ENCODE assay signal across 8 cellular contexts in genomic region chr3:131526801-131527347, GRCh38. TPM values are rescaled to one million over a fixed set of nuclear protein-coding genes. Genes with fewer than 3 reads are reported as not detected.
DNase-seq lines count a peak whose midpoint lies in the region; ATAC-seq, FAIRE-seq and TF ChIP-seq lines count a peak whose summit lies in the region.

No MANE protein-coding gene starts in this region.

- peak overlapping the region; percentile 17; the same call in 1 of the 2 replicates for H3K4me2 ChIP-seq in GM12878 (ENCODE audit: control insufficient read depth, insufficient read depth)

- DNase-seq in breast epithelium (ENCODE audit: low spot score in 2 of 2) = no peak
- no peak for DNase-seq in MCF 10A (ENCODE audit: unreplicated experiment)
- no peak for DNase-seq in GM12878 (ENCODE audit: low read depth, low spot score)
- DNase-seq in islet precursor cell = peak; percentile 94
- DNase-seq in stromal cell of bone marrow (ENCODE audit: low read depth) = peak; percentile 22
- DNase-seq in stimulated activated CD4-positive, alpha-beta T cell treated with anti-CD3 and anti-CD28 coated beads, Interleukin-12 subunit alpha, Interleukin-12 subunit beta, amount 100 ng/mL, for 4 hours = no peak
- DNase-seq in NCI-H2081 (lab: John Stamatoyannopoulos, UW) = no peak

- SMC1A ChIA-PET in GM12878 (lab: Charles Lee; ENCODE audit: uncharacterized antibody, unreplicated experiment) = no interaction called here

- H3K36me3 ChIP-seq in breast epithelium (no peaks in the 10 kb centered on the region), GM12878 (ENCODE audit: control insufficient read depth in 2 of 2, insufficient read depth in 2 of 2, low read length in 1 of 2) (no peaks in the 10 kb centered on the region)

- H3K79me2 ChIP-seq in GM12878 (ENCODE audit: control insufficient read depth, insufficient read depth, low read length) = no peaks in the 10 kb centered on the region

- peak overlapping the region; percentile 17; the same call in 1 of the 2 replicates for H2AFZ ChIP-seq in GM12878 (ENCODE audit: control insufficient read depth, low read depth, low read length)

- ATAC-seq in GM12878 = no peak; the same call in 2 of the 3 replicates
- ATAC-seq in GM18505 (IDR thresholded peaks at IDR 0.05; ENCODE audit: unreplicated experiment) = no peak

- H3K27ac Mint-ChIP-seq in MCF 10A (ENCODE audit: low read depth, unreplicated experiment) = no peak overlapping the region

- H3K4me1 ChIP-seq in breast epithelium (no peaks in the 10 kb centered on the region), GM12878 (ENCODE audit: control insufficient read depth, insufficient read depth, low read length) (no peaks in the 10 kb centered on the region)

- no peak overlapping the region for H3K4me3 Mint-ChIP-seq in MCF 10A (ENCODE audit: unreplicated experiment)

- TF ChIP-seq POLR2A in breast epithelium (IDR thresholded peaks at IDR 0.05) = no peak
- no peak for TF ChIP-seq POLR2A in GM12878 (IDR thresholded peaks at IDR 0.05; ENCODE audit: low read depth, low read length)
- TF ChIP-seq POLR2A in GM18505 (IDR thresholded peaks at IDR 0.05; ENCODE audit: borderline replicate concordance, extremely low read depth, insufficient read depth, insufficient read length) = no peak

- H3K27ac ChIP-seq in breast epithelium = no peak overlapping the region
- no peak overlapping the region for H3K27ac ChIP-seq in GM12878 (ENCODE audit: control insufficient read depth, insufficient read depth)

- POLR2A ChIA-PET in MCF 10A (lab: Yijun Ruan, JAX) (no interaction called here), GM12878 (lab: Charles Lee) (no interaction called here)

- H4K20me1 ChIP-seq in GM12878 (ENCODE audit: control insufficient read depth, insufficient read depth) = no peaks in the 10 kb centered on the region

- RAD21 ChIA-PET in GM12878 (lab: Charles Lee; ENCODE audit: unreplicated experiment) = no interaction called here

- BruUV-seq in MCF 10A (replicated peaks; lab: Mats Ljungman, UMichigan) (no TSS peak), GM12878 (replicated peaks; lab: Mats Ljungman, UMichigan) (no TSS peak)

- H3K9ac ChIP-seq in GM12878 (ENCODE audit: control insufficient read depth, insufficient read depth, low read length) = no peak overlapping the region

- peaks cover 26% of the 10 kb centered on the region for H3K27me3 Mint-ChIP-seq in MCF 10A (ENCODE audit: insufficient read depth, unreplicated experiment)

- WGBS in GM12878 (ENCODE audit: insufficient coverage, insufficient replicate concordance, low lambda C conversion rate, missing lambda C conversion rate) = 48% methylated on average over 36 of the region's 37 CpGs

- TF ChIP-seq CTCF in breast epithelium (IDR thresholded peaks at IDR 0.05) (no peak), MCF 10A (IDR thresholded peaks at IDR 0.05; ENCODE audit: unreplicated experiment) (no peak), GM12878 (IDR thresholded peaks at IDR 0.05 in 2 of 3, conservative IDR thresholded peaks at IDR 0.05 in 1 of 3; ENCODE audit: control insufficient read depth in 2 of 3, extremely low read depth in 1 of 3, insufficient read depth in 1 of 3, low read depth in 3 of 3, low read length in 3 of 3) (0 out of 6 replicates have a peak, but pooled peaks of 2 of the 3 experiments have one; percentile 0 to 16)

- H3K36me3 Mint-ChIP-seq in MCF 10A (ENCODE audit: insufficient read depth, unreplicated experiment) = no peaks in the 10 kb centered on the region

- peak; percentile 33; the same call in 1 of the 2 replicates for TF ChIP-seq RAD21 in GM12878 (IDR thresholded peaks at IDR 0.05; ENCODE audit: insufficient read depth, low read depth, low read length)

- no peaks in the 10 kb centered on the region for H3K9me3 Mint-ChIP-seq in MCF 10A (ENCODE audit: unreplicated experiment)

- no peak for TF ChIP-seq EP300 in GM12878 (IDR thresholded peaks at IDR 0.05; ENCODE audit: borderline replicate concordance in 1 of 2, control insufficient read depth in 1 of 2, low read depth in 2 of 2, low read length in 2 of 2)

- FAIRE-seq in GM12878 (lab: Jason Lieb, UNC) = no peak

- intact Hi-C loops in breast epithelium (cut with DNase I; ENCODE audit: low total_unique reads) = no loop called here
- intact Hi-C loops in MCF 10A (cut with micrococcal nuclease) = no loop called here
- intact Hi-C loops in GM12878 (cut with micrococcal nuclease; ENCODE audit: unreplicated experiment) = no loop called here

- H3K9me3 ChIP-seq in breast epithelium (no peaks in the 10 kb centered on the region), GM12878 (replicated peaks; ENCODE audit: control insufficient read depth, insufficient read depth, low read length) (no peaks in the 10 kb centered on the region)

- H3K4me3 ChIP-seq in breast epithelium (peak overlapping the region; percentile 32 to 59 (median 34)), GM12878 (no peak overlapping the region)

- in situ Hi-C loops in GM12878 (cut with MboI) = no loop called here

- CTCF ChIA-PET in MCF 10A (lab: Yijun Ruan, JAX) = interaction anchor here (0.8 to 1.2 kb wide), 2 partner anchors 8 to 14 kb away, joined by 3 to 4 read pairs; no protein-coding TSS in a partner anchor
- CTCF ChIA-PET in GM12878 (lab: Yijun Ruan, JAX) = interaction anchor here (0.8 kb wide), 1 partner anchor 23 kb away, joined by 3 read pairs; no protein-coding TSS in a partner anchor

- H3K4me1 Mint-ChIP-seq in MCF 10A (ENCODE audit: insufficient read depth, unreplicated experiment) = no peaks in the 10 kb centered on the region

- H3K27me3 ChIP-seq in breast epithelium (peaks cover 0 to 6% of the 10 kb centered on the region in 2 donors), GM12878 (replicated peaks in 1 of 2; ENCODE audit: control insufficient read depth in 2 of 2, insufficient read depth in 2 of 2, low read length in 1 of 2) (no peaks in the 10 kb centered on the region; a peak in 1 of 4 replicates)

TF ChIP-seq in GM12878, 131 proteins besides CTCF, POLR2A, EP300 and RAD21:
- no peak for TF ChIP-seq CBX3 (IDR thresholded peaks at IDR 0.05; ENCODE audit: borderline replicate concordance, low read depth)
- TF ChIP-seq GATAD2B (conservative IDR thresholded peaks at IDR 0.05; ENCODE audit: low read depth) = no peak
- TF ChIP-seq SIX5 (IDR thresholded peaks at IDR 0.05; ENCODE audit: low read depth, low read length, severe bottlenecking) = no peak
- TF ChIP-seq POLR2AphosphoS5 (IDR thresholded peaks at IDR 0.05; ENCODE audit: low read length) = no peak
- no peak for TF ChIP-seq BCL3 (IDR thresholded peaks at IDR 0.05; ENCODE audit: borderline replicate concordance, insufficient read depth, low read depth, low read length, poor library complexity, severe bottlenecking)
- TF ChIP-seq TARDBP (IDR thresholded peaks at IDR 0.05; ENCODE audit: borderline replicate concordance) = no peak
- no peak for TF ChIP-seq CREB1 (IDR thresholded peaks at IDR 0.05; ENCODE audit: low read depth)

RNA-seq across cellular contexts. Expression of gene MRPL3, which starts 24.1 kb away (rescaled TPM):
- total RNA-seq in breast epithelium = 100 to 1,000 TPM in 1 of 3 donors, 10 to 100 TPM in 2; 79.0 to 108 (median 95.1) TPM
- total RNA-seq in MCF 10A (2022) = 138 and 179 TPM in 2 replicates
- total RNA-seq in GM12878 (2013; cell fraction: nucleolus; rRNA removed) = 122 and 134 TPM in 2 replicates
- total RNA-seq in GM12878 (2014; rRNA removed) = 193 and 201 TPM in 2 replicates
- total RNA-seq in GM12878 (2014; rRNA removed; fragmentation: Illumina TruSeq; extraction: Trizol) = 197 and 203 TPM in 2 replicates
- 127 and 129 TPM in 2 replicates for total RNA-seq in GM12878 (2021)
- 53.9 TPM for polyA plus RNA-seq in GM12878 (2011; ENCODE audit: low read depth)
- polyA plus RNA-seq in GM12878 (2011; rRNA removed) = 237 and 308 TPM in 2 replicates
- polyA plus RNA-seq in GM12878 (2011; cell fraction: cytosol; rRNA removed) = 120 and 173 TPM in 2 replicates
- 75.8 and 87.9 TPM in 2 replicates for polyA plus RNA-seq in GM12878 (2011; cell fraction: nucleus; rRNA removed)
- polyA plus RNA-seq in GM12878 (2012) = 65.9 and 78.8 TPM in 2 replicates
- polyA plus RNA-seq in GM12878 (2014; fragmentation: Illumina TruSeq; extraction: Trizol) = 307 and 353 TPM in 2 replicates
- polyA plus RNA-seq in GM12878 (2014; fragmentation: Nextera tagmentation; extraction: Ambion mirVana) = 100 to 1,000 TPM in 1 of 2 experiments, 10 to 100 TPM in 1; 91.6 to 107 TPM
- polyA plus RNA-seq in GM12878 (2014; rRNA removed) = 158 and 164 TPM in 2 replicates
- 100 to 1,000 TPM; 248 to 249 TPM for polyA plus RNA-seq in GM12878 (2016; fragmentation: Nextera tagmentation; extraction: Ambion mirVana)
- polyA minus RNA-seq in GM12878 (2011; rRNA and poly(A)+ RNA removed) = 130 and 195 TPM in 2 replicates
- polyA minus RNA-seq in GM12878 (2011; cell fraction: cytosol; rRNA and poly(A)+ RNA removed) = 43.0 and 44.7 TPM in 2 replicates
- polyA minus RNA-seq in GM12878 (2011; cell fraction: nucleus; rRNA and poly(A)+ RNA removed) = 105 and 174 TPM in 2 replicates

Comparison
In these comparisons a context has a peak if more than half of its experiments do, and no peak if none do; other contexts are left out.
1. DNase-seq: peak in islet precursor cell (single experiment) and stromal cell of bone marrow (single experiment); none in breast epithelium (0 of 2), MCF 10A (single experiment), GM12878 (single experiment), stimulated activated CD4-positive, alpha-beta T cell treated with anti-CD3 and anti-CD28 coated beads, Interleukin-12 subunit alpha, Interleukin-12 subunit beta, amount 100 ng/mL, for 4 hours (single experiment) and NCI-H2081 (0 of 2).
2. CTCF ChIP-seq: peak in GM12878 (2 of 3); none in breast epithelium (0 of 3) and MCF 10A (single experiment).